In genomic region chr1:199007423-199007822, GRCh38 we compare ENCODE assay signal across 18 cellular contexts.
DNase-seq lines count a peak whose midpoint lies in the region; ATAC-seq and TF ChIP-seq lines count a peak whose summit lies in the region.
"Had no signal": no experiment of that assay in that cellular context is flagged by ENCODE, and none has a peak within 500 bp of the region (broad histone marks: within the 10 kb centered on the region; RNA-seq: fewer than 3 reads in every experiment).

No MANE protein-coding gene starts in this region.

- no peak overlapping the region for H3K27ac Mint-ChIP-seq in activated B cell treated with CpG ODN at 0.5 μM for 24 hours
- no peak overlapping the region for H3K27ac Mint-ChIP-seq in T-helper 17 cell
- no peak overlapping the region for H3K27ac Mint-ChIP-seq in activated naive CD4-positive, alpha-beta T cell treated with anti-CD3 and anti-CD28 coated beads, Interleukin-2, amount 50 U/mL, for 72 hours
- H3K27ac Mint-ChIP-seq in activated CD8-positive, alpha-beta memory T cell treated with anti-CD3 and anti-CD28 coated beads, Interleukin-2, amount 10 ng/mL, durations not matched to agents 7 days and 5 days: no peak overlapping the region
- H3K27ac Mint-ChIP-seq: activated naive CD8-positive, alpha-beta T cell; mesothelial cell of epicardium had no signal

- CTCF ChIA-PET in activated B cell treated with CpG ODN at 0.5 μM for 24 hours (lab: Charles Lee): no interaction called here
- CTCF ChIA-PET in activated CD8-positive, alpha-beta memory T cell treated with anti-CD3 and anti-CD28 coated beads, Interleukin-2, amount 10 ng/mL, durations not matched to agents 7 days and 5 days (lab: Charles Lee): no interaction called here

- DNase-seq in AML-193 (lab: John Stamatoyannopoulos, UW): peak; percentile 86 to 88
- peak; percentile 24 for DNase-seq in HT1080 (ENCODE audit: low read depth)
- DNase-seq in NCI-H69 (lab: John Stamatoyannopoulos, UW): peak; percentile 94
- DNase-seq in activated B cell treated with CpG ODN at 0.5 μM for 24 hours: no peak
- no peak for DNase-seq in dorsolateral prefrontal cortex
- DNase-seq in T-helper 17 cell: no peak
- no peak for DNase-seq in activated naive CD4-positive, alpha-beta T cell treated with anti-CD3 and anti-CD28 coated beads, Interleukin-2, amount 50 U/mL, for 72 hours (ENCODE audit: low spot score in 2 of 2)
- DNase-seq in activated CD8-positive, alpha-beta memory T cell treated with anti-CD3 and anti-CD28 coated beads, Interleukin-2, amount 10 ng/mL, durations not matched to agents 7 days and 5 days: no peak
- DNase-seq: ACHN; activated T-cell treated with anti-CD3 and anti-CD28 coated beads for 4 hours; GOT3; NCI-H2029 treated with DMSO at 0.1 percent for 48 hours; small intestine; stimulated activated naive CD8-positive, alpha-beta T cell treated with anti-CD3 and anti-CD28 coated beads, Interleukin-15, Interleukin-2, amounts not matched to agents 100 U/mL and 50 U/mL, for 24 hours had no signal

- H3K36me3 Mint-ChIP-seq in activated B cell treated with CpG ODN at 0.5 μM for 24 hours (ENCODE audit: low read depth) (no peaks in the 10 kb centered on the region), T-helper 17 cell (ENCODE audit: low read depth) (peaks cover 2% of the 10 kb centered on the region)
- no peaks in the 10 kb centered on the region for H3K36me3 Mint-ChIP-seq in activated naive CD4-positive, alpha-beta T cell treated with anti-CD3 and anti-CD28 coated beads, Interleukin-2, amount 50 U/mL, for 72 hours
- H3K36me3 Mint-ChIP-seq in activated CD8-positive, alpha-beta memory T cell treated with anti-CD3 and anti-CD28 coated beads, Interleukin-2, amount 10 ng/mL, durations not matched to agents 7 days and 5 days: peaks cover 39% of the 10 kb centered on the region
- H3K36me3 Mint-ChIP-seq: mesothelial cell of epicardium had no signal

- H3K9me3 ChIP-seq in T-helper 17 cell (ENCODE audit: control insufficient read depth, low read length, poor library complexity, severe bottlenecking): no peaks in the 10 kb centered on the region
- H3K9me3 ChIP-seq: gastroesophageal sphincter had no signal

- POLR2A ChIA-PET in activated B cell treated with CpG ODN at 0.5 μM for 24 hours (lab: Charles Lee): no interaction called here

- intact Hi-C loops in activated B cell treated with CpG ODN at 0.5 μM for 24 hours (cut with micrococcal nuclease) (no loop called here), dorsolateral prefrontal cortex (cut with DNase I) (no loop called here)

- no peaks in the 10 kb centered on the region for H3K9me3 Mint-ChIP-seq in activated B cell treated with CpG ODN at 0.5 μM for 24 hours
- H3K9me3 Mint-ChIP-seq in activated naive CD4-positive, alpha-beta T cell treated with anti-CD3 and anti-CD28 coated beads, Interleukin-2, amount 50 U/mL, for 72 hours: no peaks in the 10 kb centered on the region
- peaks cover 4% of the 10 kb centered on the region for H3K9me3 Mint-ChIP-seq in activated CD8-positive, alpha-beta memory T cell treated with anti-CD3 and anti-CD28 coated beads, Interleukin-2, amount 10 ng/mL, durations not matched to agents 7 days and 5 days (ENCODE audit: low read depth)

- no peak overlapping the region for H3K4me3 Mint-ChIP-seq in activated B cell treated with CpG ODN at 0.5 μM for 24 hours
- no peak overlapping the region for H3K4me3 Mint-ChIP-seq in T-helper 17 cell
- no peak overlapping the region for H3K4me3 Mint-ChIP-seq in activated CD8-positive, alpha-beta memory T cell treated with anti-CD3 and anti-CD28 coated beads, Interleukin-2, amount 10 ng/mL, durations not matched to agents 7 days and 5 days
- H3K4me3 Mint-ChIP-seq: activated naive CD8-positive, alpha-beta T cell; mesothelial cell of epicardium had no signal

- ATAC-seq in activated B cell treated with CpG ODN at 0.5 μM for 24 hours (ENCODE audit: low read depth) (peak; percentile 28), T-helper 17 cell (no peak)
- ATAC-seq in activated naive CD4-positive, alpha-beta T cell treated with anti-CD3 and anti-CD28 coated beads, Interleukin-2, amount 50 U/mL, for 72 hours: no peak
- ATAC-seq in activated CD8-positive, alpha-beta memory T cell treated with anti-CD3 and anti-CD28 coated beads, Interleukin-2, amount 10 ng/mL, durations not matched to agents 7 days and 5 days: no peak
- ATAC-seq: activated CD4-positive, CD25-positive, alpha-beta regulatory T cell treated with anti-CD3 and anti-CD28 coated beads, Interleukin-2, amount 50 U/mL, for 24 hours; gastroesophageal sphincter; stimulated activated naive CD8-positive, alpha-beta T cell treated with anti-CD3 and anti-CD28 coated beads, Interleukin-15, Interleukin-2, amounts not matched to agents 100 U/mL and 50 U/mL, for 24 hours had no signal

- H3K27ac ChIP-seq in dorsolateral prefrontal cortex: no peak overlapping the region
- H3K27ac ChIP-seq: gastroesophageal sphincter had no signal

- H3K27me3 Mint-ChIP-seq in activated B cell treated with CpG ODN at 0.5 μM for 24 hours (no peaks in the 10 kb centered on the region), T-helper 17 cell (no peaks in the 10 kb centered on the region)
- peaks cover 3% of the 10 kb centered on the region for H3K27me3 Mint-ChIP-seq in activated CD8-positive, alpha-beta memory T cell treated with anti-CD3 and anti-CD28 coated beads, Interleukin-2, amount 10 ng/mL, durations not matched to agents 7 days and 5 days
- H3K27me3 Mint-ChIP-seq: activated naive CD8-positive, alpha-beta T cell had no signal

- H3K4me3 ChIP-seq in dorsolateral prefrontal cortex: no peak overlapping the region
- H3K4me3 ChIP-seq: gastroesophageal sphincter had no signal

- TF ChIP-seq CTCF in activated B cell treated with CpG ODN at 0.5 μM for 24 hours (IDR thresholded peaks at IDR 0.05) (no peak), dorsolateral prefrontal cortex (IDR thresholded peaks at IDR 0.05 in 54 of 56, conservative IDR thresholded peaks at IDR 0.05 in 2 of 56; ENCODE audit: low read depth in 1 of 56, partially characterized antibody in 56 of 56) (no peak)

- H3K27me3 ChIP-seq in dorsolateral prefrontal cortex: no peaks in the 10 kb centered on the region
- H3K27me3 ChIP-seq: gastroesophageal sphincter had no signal

- H3K4me1 Mint-ChIP-seq in activated B cell treated with CpG ODN at 0.5 μM for 24 hours (peaks cover 28% of the 10 kb centered on the region), T-helper 17 cell (peaks cover 11% of the 10 kb centered on the region)
- H3K4me1 Mint-ChIP-seq in activated CD8-positive, alpha-beta memory T cell treated with anti-CD3 and anti-CD28 coated beads, Interleukin-2, amount 10 ng/mL, durations not matched to agents 7 days and 5 days: peaks cover 34% of the 10 kb centered on the region

Comparison
In these comparisons a context has a peak if more than half of its experiments do, and no peak if none do; other contexts are left out.
1. DNase-seq: peak in AML-193 (2 of 2), HT1080 (single experiment) and NCI-H69 (single experiment); none in activated B cell treated with CpG ODN at 0.5 μM for 24 hours (single experiment), dorsolateral prefrontal cortex (0 of 10), T-helper 17 cell (0 of 3), activated naive CD4-positive, alpha-beta T cell treated with anti-CD3 and anti-CD28 coated beads, Interleukin-2, amount 50 U/mL, for 72 hours (0 of 2) and activated CD8-positive, alpha-beta memory T cell treated with anti-CD3 and anti-CD28 coated beads, Interleukin-2, amount 10 ng/mL, durations not matched to agents 7 days and 5 days (single experiment).